In genomic region chrY:25091206-25091605, GRCh38 we compare ENCODE assay signal across 15 cellular contexts. TPM values are rescaled to one million over a fixed set of nuclear protein-coding genes. Genes with fewer than 3 reads are reported as not detected.
"Had no signal": no experiment of that assay in that cellular context is flagged by ENCODE, and none has a peak within 500 bp of the region (broad histone marks: within the 10 kb centered on the region; RNA-seq: fewer than 3 reads in every experiment).

No MANE protein-coding gene starts in this region.

RNA-seq across cellular contexts. Expression of gene BPY2C, which starts 39.3 kb away (rescaled TPM):
- total RNA-seq: activated B cell treated with CpG ODN at 0.5 μM for 24 hours; activated CD4-positive, alpha-beta memory T cell treated with anti-CD3 and anti-CD28 coated beads for 36 hours; activated CD4-positive, alpha-beta memory T cell treated with anti-CD3 and anti-CD28 coated beads, Interleukin-2, amount 10 ng/mL, durations not matched to agents 7 days and 5 days; activated CD4-positive, alpha-beta T cell treated with anti-CD3 and anti-CD28 coated beads for 36 hours; activated CD4-positive, alpha-beta T cell treated with anti-CD3 and anti-CD28 coated beads, Interleukin-2, amount 10 ng/mL, durations not matched to agents 24 days and 14 days; activated CD4-positive, alpha-beta T cell treated with anti-CD3 and anti-CD28 coated beads, Interleukin-2, amount 10 ng/mL, durations not matched to agents 7 days and 5 days; activated CD8-positive, alpha-beta memory T cell treated with anti-CD3 and anti-CD28 coated beads for 36 hours; activated CD8-positive, alpha-beta memory T cell treated with anti-CD3 and anti-CD28 coated beads, Interleukin-2, amount 10 ng/mL, durations not matched to agents 7 days and 5 days; activated CD8-positive, alpha-beta T cell treated with anti-CD3 and anti-CD28 coated beads for 36 hours; activated CD8-positive, alpha-beta T cell treated with anti-CD3 and anti-CD28 coated beads, Interleukin-2, amount 10 ng/mL, durations not matched to agents 7 days and 5 days; T-cell; T-helper 1 cell treated with Interleukin-12 subunit alpha and Interleukin-12 subunit beta and Interleukin-4 antibody, amounts not matched to agents 30 ng/mL and 1 ng/mL, for 36 hours; T-helper 17 cell; T-helper 2 cell treated with Interferon-gamma antibody and Interleukin-4, amounts not matched to agents 100 ng/mL and 5 ng/mL, for 36 hours; WTC11 had no signal
